Comparison of ENCODE assay signal across 4 cellular contexts in the genomic region with DNA sequence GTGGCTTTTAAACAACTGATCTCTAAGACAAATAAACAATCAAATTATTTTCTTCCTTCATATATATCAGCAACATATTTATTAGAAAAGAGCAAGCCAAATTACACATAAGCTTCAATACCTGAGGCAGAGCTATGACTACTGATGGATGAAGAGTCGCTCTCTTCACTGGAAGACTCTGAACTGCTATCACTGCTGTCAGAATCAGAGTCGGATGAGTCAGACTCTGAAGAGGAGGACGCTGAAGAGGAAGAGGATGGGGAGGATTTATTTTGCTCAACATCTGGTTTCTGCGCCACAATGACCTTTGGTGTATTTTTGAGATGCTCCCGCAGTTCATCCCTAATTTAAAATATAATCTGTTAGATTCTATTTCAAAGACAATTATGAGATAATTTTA.
"Had no signal": no experiment of that assay in that cellular context is flagged by ENCODE, and none has a peak within 500 bp of the region (broad histone marks: within the 10 kb centered on the region; RNA-seq: fewer than 3 reads in every experiment).

No MANE protein-coding gene starts in this region.

- H3K4me1 Mint-ChIP-seq: H9 had no signal

- H3K27ac Mint-ChIP-seq: GM23338, H9, IgD-negative memory B cell had no signal

- DNase-seq: H9, HCEC 1CT had no signal

- H3K27me3 Mint-ChIP-seq: IgD-negative memory B cell had no signal

- ATAC-seq: GM23338 had no signal

- H3K4me3 Mint-ChIP-seq: GM23338, H9, IgD-negative memory B cell had no signal

- H3K4me3 ChIP-seq: GM23338 had no signal

- H3K9me3 Mint-ChIP-seq: GM23338, H9, IgD-negative memory B cell had no signal
